ENCODE assay signal across 8 cellular contexts in genomic region chr9:131762356-131762932, GRCh38. TPM values are rescaled to one million over a fixed set of nuclear protein-coding genes. Genes with fewer than 3 reads are reported as not detected.
DNase-seq lines count a peak whose midpoint lies in the region; ATAC-seq and TF ChIP-seq lines count a peak whose summit lies in the region.

No MANE protein-coding gene starts in this region.

- no peak overlapping the region for H3K4me3 ChIP-seq in BJ (ENCODE audit: low read depth, low read length)
- no peak overlapping the region for H3K4me3 ChIP-seq in lower lobe of right lung

- H4K20me1 ChIP-seq in H9 (ENCODE audit: control insufficient read depth, insufficient read depth, insufficient read length) = no peaks in the 10 kb centered on the region

- no peaks in the 10 kb centered on the region for H3K23me2 ChIP-seq in H9 (ENCODE audit: insufficient read length, low read depth, low read length, poor library complexity, severe bottlenecking)

- no peaks in the 10 kb centered on the region for H3K4me1 ChIP-seq in H9 (ENCODE audit: insufficient read depth, low read length)
- H3K4me1 ChIP-seq in lower lobe of right lung = peaks cover 7% of the 10 kb centered on the region

- no peaks in the 10 kb centered on the region; a peak in 1 of 5 replicates for H3K9me3 Mint-ChIP-seq in H9

- peaks cover 12% of the 10 kb centered on the region for H3K27me3 Mint-ChIP-seq in H9 (ENCODE audit: low read depth)

- no peak overlapping the region for H3K4me3 Mint-ChIP-seq in H9

- no CpG with 5 or more reads among the region's 38 CpGs for WGBS in H9 (ENCODE audit: extremely low coverage, insufficient read length, low lambda C conversion rate)

- H3K27ac ChIP-seq in H9 (ENCODE audit: insufficient read length, low read depth, low read length) (no peak overlapping the region), lower lobe of right lung (no peak overlapping the region)

- H3K27ac Mint-ChIP-seq in H9 = peak overlapping the region in 1 of 3 experiments; percentile 49; a peak in 2 of 7 replicates

- peak; percentile 95 for ATAC-seq in lower lobe of right lung
- ATAC-seq in GM19395 (IDR thresholded peaks at IDR 0.05; ENCODE audit: unreplicated experiment) = no peak

- H3K4me2 ChIP-seq in H9 (ENCODE audit: insufficient read depth, insufficient read length, low read length) = peak overlapping the region; percentile 1

- no peak for DNase-seq in BJ (ENCODE audit: low read depth)
- DNase-seq in H9 = peak; percentile 90
- DNase-seq in NCI-H524 treated with DMSO at 0.1 percent for 48 hours (lab: John Stamatoyannopoulos, UW) = peak; percentile 72
- peak; percentile 78 to 84 for DNase-seq in activated CD4-positive, alpha-beta T cell treated with anti-CD3 and anti-CD28 coated beads, Interleukin-2, amount 50 U/mL, for 48 hours
- DNase-seq in ecto neural progenitor cell (ENCODE audit: low spot score) = peak; percentile 89
- DNase-seq in lower lobe of right lung = peak; percentile 85
- peak; percentile 55 for DNase-seq in stimulated activated CD8-positive, alpha-beta memory T cell treated with anti-CD3 and anti-CD28 coated beads, Interleukin-12 subunit alpha, Interleukin-12 subunit beta, amount 100 ng/mL, for 4 hours (ENCODE audit: low read depth)

- no peak overlapping the region for H2BK20ac ChIP-seq in H9 (ENCODE audit: low read depth, low read length, poor library complexity, severe bottlenecking)

- no peak overlapping the region for H3K4ac ChIP-seq in H9 (ENCODE audit: low read depth, low read length)

- H2AK5ac ChIP-seq in H9 (ENCODE audit: insufficient read length, low read length) = no peak overlapping the region

- H3K9ac ChIP-seq in H9 (ENCODE audit: extremely low read depth, insufficient read length, low read length) = no peak overlapping the region

- H3K14ac ChIP-seq in H9 (ENCODE audit: insufficient read depth, low read length) = no peak overlapping the region

- H3K9me3 ChIP-seq in H9 (ENCODE audit: control insufficient read depth, low read depth, low read length) (no peaks in the 10 kb centered on the region), lower lobe of right lung (no peaks in the 10 kb centered on the region)

- no peak overlapping the region for H2AFZ ChIP-seq in H9 (ENCODE audit: low read length)

- no peak overlapping the region for H3K23ac ChIP-seq in H9 (ENCODE audit: insufficient read length, low read depth, low read length)

- H4K5ac ChIP-seq in H9 (ENCODE audit: insufficient read length, low read depth, low read length) = no peak overlapping the region

- no peaks in the 10 kb centered on the region for H3K36me3 ChIP-seq in BJ (ENCODE audit: control insufficient read depth, insufficient read depth, low read length)
- H3K36me3 ChIP-seq in lower lobe of right lung = no peaks in the 10 kb centered on the region

- H2BK5ac ChIP-seq in H9 (ENCODE audit: insufficient read length, low read length) = no peak overlapping the region

- no peaks in the 10 kb centered on the region for H3K36me3 Mint-ChIP-seq in H9 (ENCODE audit: insufficient read depth in 1 of 3, low read depth in 3 of 3)

- CTCF ChIA-PET in BJ (lab: Yijun Ruan, JAX) = interaction anchor here (0.6 to 15.3 kb wide), 16 partner anchors 9 to 529 kb away, joined by 3 to 248 read pairs (median 6); no protein-coding TSS in a partner anchor

- POLR2A ChIA-PET in BJ (lab: Charles Lee) = no interaction called here

- H2BK120ac ChIP-seq in H9 (ENCODE audit: low read depth, low read length, poor library complexity, severe bottlenecking) = no peak overlapping the region

- H3K27me3 ChIP-seq in BJ (ENCODE audit: control insufficient read depth, insufficient read depth, low read length) = peaks cover 14% of the 10 kb centered on the region
- no peaks in the 10 kb centered on the region for H3K27me3 ChIP-seq in H9 (ENCODE audit: insufficient read depth, low read length)
- peaks cover 11% of the 10 kb centered on the region for H3K27me3 ChIP-seq in lower lobe of right lung (ENCODE audit: low read depth)

- no peak overlapping the region for H3T11ph ChIP-seq in H9 (ENCODE audit: low read length)

- H4K8ac ChIP-seq in H9 (replicated peaks; ENCODE audit: insufficient read length, low read depth, low read length) = no peak overlapping the region

- no peak overlapping the region for H4K91ac ChIP-seq in H9 (ENCODE audit: insufficient read length, low read depth, low read length)

- H3K56ac ChIP-seq in H9 (ENCODE audit: insufficient read length, low read depth, low read length) = no peak overlapping the region

- intact Hi-C loops in lower lobe of right lung (cut with DNase I) = loop anchor here (5.0 kb wide), 1 partner anchor 490 kb away; no protein-coding TSS in a partner anchor

- no peaks in the 10 kb centered on the region for H3K79me1 ChIP-seq in H9 (ENCODE audit: insufficient read depth, low read depth, low read length, poor library complexity, severe bottlenecking)

- no peak overlapping the region for H3K18ac ChIP-seq in H9 (ENCODE audit: insufficient read length, low read depth, low read length)

- peaks cover 2 to 3% of the 10 kb centered on the region in 2 experiments for H3K4me1 Mint-ChIP-seq in H9

- H2BK12ac ChIP-seq in H9 (ENCODE audit: insufficient read length, low read depth, low read length) = no peak overlapping the region

- TF ChIP-seq CTCF in BJ (IDR thresholded peaks at IDR 0.05; ENCODE audit: insufficient read depth, low read depth, low read length) = peak; percentile 76
- peak; percentile 98 for TF ChIP-seq CTCF in H9 (conservative IDR thresholded peaks at IDR 0.05)
- TF ChIP-seq CTCF in lower lobe of right lung (IDR thresholded peaks at IDR 0.05) = peak; percentile 96

- H2BK15ac ChIP-seq in H9 (ENCODE audit: low read depth, low read length) = no peak overlapping the region

- H3K79me2 ChIP-seq in H9 (ENCODE audit: insufficient read depth, low read length) = no peaks in the 10 kb centered on the region

RNA-seq across cellular contexts. Expression of gene RAPGEF1, which starts 22.6 kb away (rescaled TPM):
- polyA plus RNA-seq in BJ (2011; rRNA removed) = 26.9 and 31.6 TPM in 2 replicates
- 24.0 and 25.6 TPM in 2 replicates for polyA minus RNA-seq in BJ (2011; rRNA and poly(A)+ RNA removed)
- total RNA-seq in H9 (2021) = 53.9 and 55.6 TPM in 2 replicates
- total RNA-seq in lower lobe of right lung = 146 TPM
